Comparison of ENCODE assay signal across 31 cellular contexts in genomic region chr18:21903688-21904087, GRCh38.
"Had no signal": no experiment of that assay in that cellular context is flagged by ENCODE, and none has a peak within 500 bp of the region (broad histone marks: within the 10 kb centered on the region; RNA-seq: fewer than 3 reads in every experiment).

No MANE protein-coding gene starts in this region.

- H3K4me3 Mint-ChIP-seq: activated CD4-positive, alpha-beta memory T cell treated with anti-CD3 and anti-CD28 coated beads, Interleukin-2, amount 10 ng/mL, durations not matched to agents 7 days and 5 days; activated CD4-positive, alpha-beta T cell treated with anti-CD3 and anti-CD28 coated beads, Interleukin-2, amount 10 ng/mL, durations not matched to agents 7 days and 5 days; activated naive CD8-positive, alpha-beta T cell treated with anti-CD3 and anti-CD28 coated beads for 36 hours; activated naive CD8-positive, alpha-beta T cell treated with anti-CD3 and anti-CD28 coated beads, Interleukin-2, amount 50 U/mL, for 24 hours; activated T-cell treated with anti-CD3 and anti-CD28 coated beads, Interleukin-2, amount 50 U/mL, for 24 hours; activated T-cell treated with anti-CD3 and anti-CD28 coated beads, Interleukin-2, amount 50 U/mL, for 72 hours; T-helper 17 cell; T-helper 2 cell treated with Interferon-gamma antibody and Interleukin-4, amounts not matched to agents 5 μg/mL and 100 μg/mL, for 36 hours had no signal

- H3K4me3 ChIP-seq: adrenal gland, body of pancreas, colonic mucosa, esophagus squamous epithelium, heart left ventricle had no signal

- H3K9me3 Mint-ChIP-seq: activated CD4-positive, alpha-beta memory T cell treated with anti-CD3 and anti-CD28 coated beads, Interleukin-2, amount 10 ng/mL, durations not matched to agents 7 days and 5 days; activated CD4-positive, alpha-beta T cell treated with anti-CD3 and anti-CD28 coated beads, Interleukin-2, amount 10 ng/mL, durations not matched to agents 7 days and 5 days; activated naive CD8-positive, alpha-beta T cell treated with anti-CD3 and anti-CD28 coated beads for 36 hours; activated naive CD8-positive, alpha-beta T cell treated with anti-CD3 and anti-CD28 coated beads, Interleukin-2, amount 50 U/mL, for 24 hours; activated T-cell treated with anti-CD3 and anti-CD28 coated beads, Interleukin-2, amount 50 U/mL, for 24 hours; activated T-cell treated with anti-CD3 and anti-CD28 coated beads, Interleukin-2, amount 50 U/mL, for 72 hours; T-helper 2 cell treated with Interferon-gamma antibody and Interleukin-4, amounts not matched to agents 5 μg/mL and 100 μg/mL, for 36 hours had no signal

- H3K36me3 ChIP-seq: adrenal gland, colonic mucosa, esophagus squamous epithelium, heart left ventricle had no signal

- H3K4me1 ChIP-seq: body of pancreas, colonic mucosa had no signal

- H3K9me3 ChIP-seq: adrenal gland, body of pancreas, colonic mucosa, esophagus squamous epithelium, heart left ventricle had no signal

- DNase-seq: activated CD4-positive, alpha-beta memory T cell treated with anti-CD3 and anti-CD28 coated beads, Interleukin-2, amount 10 ng/mL, durations not matched to agents 7 days and 5 days; activated CD4-positive, alpha-beta T cell treated with anti-CD3 and anti-CD28 coated beads for 1 hour; activated CD4-positive, alpha-beta T cell treated with anti-CD3 and anti-CD28 coated beads for 4 hours; activated CD4-positive, alpha-beta T cell treated with anti-CD3 and anti-CD28 coated beads, Interleukin-2, amount 10 ng/mL, durations not matched to agents 7 days and 5 days; activated CD4-positive, alpha-beta T cell treated with anti-CD3 and anti-CD28 coated beads, Interleukin-2, amount 50 U/mL, for 4 hours; activated CD4-positive, CD25-positive, alpha-beta regulatory T cell; activated CD8-positive, alpha-beta memory T cell treated with anti-CD3 and anti-CD28 coated beads, Interleukin-2, amount 50 U/mL, for 48 hours; activated gamma-delta T cell; activated naive CD4-positive, alpha-beta T cell; activated naive CD4-positive, alpha-beta T cell treated with anti-CD3 and anti-CD28 coated beads, Interleukin-2, amount 50 U/mL, for 16 hours; activated naive CD8-positive, alpha-beta T cell treated with anti-CD3 and anti-CD28 coated beads for 36 hours; activated naive CD8-positive, alpha-beta T cell treated with anti-CD3 and anti-CD28 coated beads, Interleukin-2, amount 50 U/mL, for 24 hours; activated T-cell treated with anti-CD3 and anti-CD28 coated beads for 4 hours; activated T-cell treated with anti-CD3 and anti-CD28 coated beads, Interleukin-2, amount 50 U/mL, for 24 hours; activated T-cell treated with anti-CD3 and anti-CD28 coated beads, Interleukin-2, amount 50 U/mL, for 72 hours; adrenal gland; amygdala; aorta; body of pancreas; caudate nucleus; colonic mucosa; effector CD8-positive, alpha-beta T cell; esophagus squamous epithelium; foreskin fibroblast; glutamatergic neuron; heart left ventricle; T-helper 1 cell; T-helper 17 cell; T1000 had no signal

- H3K4me1 Mint-ChIP-seq: activated CD4-positive, alpha-beta memory T cell treated with anti-CD3 and anti-CD28 coated beads, Interleukin-2, amount 10 ng/mL, durations not matched to agents 7 days and 5 days; activated CD4-positive, alpha-beta T cell treated with anti-CD3 and anti-CD28 coated beads, Interleukin-2, amount 10 ng/mL, durations not matched to agents 7 days and 5 days; activated naive CD8-positive, alpha-beta T cell treated with anti-CD3 and anti-CD28 coated beads for 36 hours; activated naive CD8-positive, alpha-beta T cell treated with anti-CD3 and anti-CD28 coated beads, Interleukin-2, amount 50 U/mL, for 24 hours; T-helper 17 cell had no signal

- H3K36me3 Mint-ChIP-seq: activated naive CD8-positive, alpha-beta T cell treated with anti-CD3 and anti-CD28 coated beads for 36 hours had no signal

- H3K27me3 ChIP-seq: adrenal gland, body of pancreas, colonic mucosa, heart left ventricle had no signal

- H3K27ac Mint-ChIP-seq: activated CD4-positive, alpha-beta memory T cell treated with anti-CD3 and anti-CD28 coated beads, Interleukin-2, amount 10 ng/mL, durations not matched to agents 7 days and 5 days; activated CD4-positive, alpha-beta T cell treated with anti-CD3 and anti-CD28 coated beads, Interleukin-2, amount 10 ng/mL, durations not matched to agents 7 days and 5 days; activated naive CD8-positive, alpha-beta T cell treated with anti-CD3 and anti-CD28 coated beads for 36 hours; activated naive CD8-positive, alpha-beta T cell treated with anti-CD3 and anti-CD28 coated beads, Interleukin-2, amount 50 U/mL, for 24 hours; activated T-cell treated with anti-CD3 and anti-CD28 coated beads, Interleukin-2, amount 50 U/mL, for 24 hours; activated T-cell treated with anti-CD3 and anti-CD28 coated beads, Interleukin-2, amount 50 U/mL, for 72 hours; T-helper 17 cell; T-helper 2 cell treated with Interferon-gamma antibody and Interleukin-4, amounts not matched to agents 5 μg/mL and 100 μg/mL, for 36 hours had no signal

- H3K27ac ChIP-seq: adrenal gland, body of pancreas, colonic mucosa, epithelial cell of prostate, esophagus squamous epithelium, heart left ventricle had no signal
